ENCODE assay signal across 9 cellular contexts in genomic region chr12:120711411-120711810, GRCh38. TPM values are rescaled to one million over a fixed set of nuclear protein-coding genes. Genes with fewer than 3 reads are reported as not detected.
DNase-seq lines count a peak whose midpoint lies in the region; TF ChIP-seq lines count a peak whose summit lies in the region.
"Had no signal": no experiment of that assay in that cellular context is flagged by ENCODE, and none has a peak within 500 bp of the region (broad histone marks: within the 10 kb centered on the region; RNA-seq: fewer than 3 reads in every experiment).

No MANE protein-coding gene starts in this region.

- peak overlapping the region; percentile 71 for H3K4me3 Mint-ChIP-seq in mesothelial cell of epicardium

- no peak for DNase-seq in brain microvascular endothelial cell
- no peak for DNase-seq in mesothelial cell of epicardium (ENCODE audit: low spot score in 2 of 2, unreplicated experiment in 2 of 2)
- DNase-seq in NAMALWA (ENCODE audit: low spot score): no peak
- no peak for DNase-seq in cortex of kidney (lab: John Stamatoyannopoulos, UW)
- no peak for DNase-seq in NCI-H1436 treated with DMSO at 0.1 percent for 48 hours (lab: John Stamatoyannopoulos, UW)
- no peak for DNase-seq in NCI-H1694 (lab: John Stamatoyannopoulos, UW)

- H3K4me1 ChIP-seq in HUES48 (ENCODE audit: control insufficient read depth, insufficient read depth, low read length): peaks cover 21% of the 10 kb centered on the region

- H3K27ac ChIP-seq in 22Rv1 (peak overlapping the region; percentile 80), HUES48 (ENCODE audit: low read depth, low read length) (no peak overlapping the region), brain microvascular endothelial cell (no peak overlapping the region)

- no peak overlapping the region; the same call in 1 of the 2 replicates for H3K9ac ChIP-seq in HUES48 (ENCODE audit: low read depth, low read length)

- H3K27me3 ChIP-seq in HUES48 (ENCODE audit: control insufficient read depth, insufficient read depth, low read length) (no peaks in the 10 kb centered on the region), brain microvascular endothelial cell (replicated peaks) (no peaks in the 10 kb centered on the region)
- H3K27me3 ChIP-seq: adrenal gland had no signal

- peaks cover 10% of the 10 kb centered on the region for H3K36me3 Mint-ChIP-seq in mesothelial cell of epicardium

- TF ChIP-seq CTCF in 22Rv1 (IDR thresholded peaks at IDR 0.05): no peak
- TF ChIP-seq CTCF in brain microvascular endothelial cell (IDR thresholded peaks at IDR 0.05; ENCODE audit: low read depth, low read length, missing control alignments): no peak
- TF ChIP-seq CTCF in mesothelial cell of epicardium (IDR thresholded peaks at IDR 0.05; ENCODE audit: unreplicated experiment): no peak

- H3K4me3 ChIP-seq in HUES48 (ENCODE audit: low read depth, low read length) (peak overlapping the region; percentile 84), brain microvascular endothelial cell (ENCODE audit: low read depth, low read length) (peak overlapping the region; percentile 72)

- H3K4me1 Mint-ChIP-seq in mesothelial cell of epicardium: peaks cover 32% of the 10 kb centered on the region

- H3K27ac Mint-ChIP-seq in mesothelial cell of epicardium: peak overlapping the region; percentile 79

- in situ Hi-C loops in brain microvascular endothelial cell (cut with HindIII; ENCODE audit: low pct_ligation_motif_present, low sequenced_read_pairs): no loop called here

- no peaks in the 10 kb centered on the region for H3K27me3 Mint-ChIP-seq in mesothelial cell of epicardium (ENCODE audit: low read depth)

- H3K36me3 ChIP-seq in HUES48 (ENCODE audit: control insufficient read depth, insufficient read depth, low read length): peaks cover 40% of the 10 kb centered on the region
- peaks cover 15% of the 10 kb centered on the region for H3K36me3 ChIP-seq in brain microvascular endothelial cell (replicated peaks)

- no peaks in the 10 kb centered on the region for H3K9me3 ChIP-seq in HUES48 (ENCODE audit: control insufficient read depth, insufficient read depth, low read length)
- H3K9me3 ChIP-seq: adrenal gland had no signal

- no peaks in the 10 kb centered on the region for H3K9me3 Mint-ChIP-seq in mesothelial cell of epicardium

RNA-seq across cellular contexts. Expression of gene UNC119B, which starts 1.2 kb away (rescaled TPM):
- total RNA-seq in mesothelial cell of epicardium: 35.0 to 36.0 TPM (median 35.1 TPM) in 3 replicates

RNA-seq across cellular contexts. Expression of gene ACADS, which starts 14.2 kb away (rescaled TPM):
- total RNA-seq in mesothelial cell of epicardium: 11.9 to 12.8 TPM (median 11.9 TPM) in 3 replicates

RNA-seq across cellular contexts. Expression of gene MLEC, which starts 24.5 kb away (rescaled TPM):
- 174 to 192 TPM (median 190 TPM) in 3 replicates for total RNA-seq in mesothelial cell of epicardium
